In the genomic region with DNA sequence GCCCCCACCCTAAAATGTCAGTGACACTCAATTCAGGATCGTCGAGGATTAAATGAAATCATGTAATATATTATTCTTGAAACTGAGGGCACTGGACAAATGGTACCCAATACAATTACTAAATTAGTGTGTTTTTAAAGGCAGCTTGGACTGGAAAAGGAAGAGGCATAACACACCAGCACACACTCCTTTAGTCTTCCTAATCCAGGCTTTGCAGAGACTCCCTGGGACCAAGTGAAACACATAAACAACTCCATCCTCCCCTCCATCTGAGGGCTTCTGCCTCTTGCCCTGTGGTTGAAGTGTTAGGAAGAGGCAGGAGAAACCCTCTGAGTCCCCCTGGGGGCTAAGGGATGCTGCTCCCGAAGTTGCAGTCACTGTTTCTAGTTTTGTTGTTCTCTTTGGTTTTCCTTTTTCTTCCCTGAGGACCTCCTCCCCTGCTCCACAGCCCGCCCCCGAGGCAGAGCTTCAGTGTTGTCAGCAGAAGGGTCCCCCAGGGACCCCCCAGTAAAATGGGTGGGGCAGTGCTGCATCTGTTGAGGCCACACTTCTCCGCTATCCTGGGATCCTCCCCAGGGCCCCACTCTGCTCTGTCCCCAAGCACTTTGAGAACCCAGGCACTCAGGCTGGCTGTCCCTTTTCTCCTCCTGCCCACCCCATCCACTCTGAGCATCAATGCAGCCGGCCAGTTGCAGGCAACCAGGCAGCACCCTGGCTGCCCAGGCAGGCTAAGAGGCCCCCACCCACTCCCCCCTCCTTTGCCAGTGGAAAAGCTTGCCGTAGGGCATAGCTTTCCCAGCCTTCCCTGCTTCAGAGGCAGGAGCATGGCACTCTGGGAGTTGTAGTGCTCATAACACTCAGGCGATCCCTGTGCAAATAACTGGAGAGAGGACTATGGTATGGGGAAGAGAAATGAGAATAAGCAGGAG, we compare ENCODE assay signal across 9 cellular contexts. TPM values are rescaled to one million over a fixed set of nuclear protein-coding genes. Genes with fewer than 3 reads are reported as not detected.
DNase-seq lines count a peak whose midpoint lies in the region; ATAC-seq lines count a peak whose summit lies in the region.
"Had no signal": no experiment of that assay in that cellular context is flagged by ENCODE, and none has a peak within 500 bp of the region (broad histone marks: within the 10 kb centered on the region; RNA-seq: fewer than 3 reads in every experiment).

No MANE protein-coding gene starts in this region.

- peak overlapping the region; percentile 7 for H3K18ac ChIP-seq in mesendoderm (ENCODE audit: low read length)

- H3K79me1 ChIP-seq in mesendoderm (ENCODE audit: low read length) = no peaks in the 10 kb centered on the region

- H2BK120ac ChIP-seq in mesendoderm (ENCODE audit: low read depth, low read length) = no peak overlapping the region

- H3K23ac ChIP-seq in mesendoderm (ENCODE audit: low read length) = no peak overlapping the region

- H3K4me1 ChIP-seq in ectodermal cell (ENCODE audit: control insufficient read depth, insufficient read depth, low read length) = peaks cover 27% of the 10 kb centered on the region
- peaks cover 2% of the 10 kb centered on the region for H3K4me1 ChIP-seq in mesendoderm (ENCODE audit: control insufficient read depth, low read depth, low read length)
- no peaks in the 10 kb centered on the region for H3K4me1 ChIP-seq in aorta (ENCODE audit: control insufficient read depth in 1 of 2, insufficient read depth in 2 of 2, low read length in 2 of 2)

- H3K56ac ChIP-seq in mesendoderm (ENCODE audit: low read length) = peak overlapping the region; percentile 71

- ATAC-seq in aorta (ENCODE audit: low FRiP score) (peak; percentile 74), GM21515 (IDR thresholded peaks at IDR 0.05; ENCODE audit: unreplicated experiment) (no peak)
- ATAC-seq: naive thymus-derived CD8-positive, alpha-beta T cell had no signal

- H3K9me3 ChIP-seq in ectodermal cell (ENCODE audit: control insufficient read depth, low read length) (no peaks in the 10 kb centered on the region), aorta (ENCODE audit: control insufficient read depth, low read length) (no peaks in the 10 kb centered on the region)

- intact Hi-C loops in aorta (cut with DNase I) = no loop called here
- intact Hi-C loops in activated T-helper 1 cell treated with anti-CD3 and anti-CD28 coated beads, Interleukin-12 subunit alpha, Interleukin-12 subunit beta, Interleukin-2, Interleukin-4 antibody, amounts not matched to agents 30 ng/mL and 10 ng/mL and 1 ng/mL, durations not matched to agents 14 hours and 24 hours and 36 hours (cut with micrococcal nuclease) = no loop called here

- H4K5ac ChIP-seq in mesendoderm (ENCODE audit: low read length) = no peak overlapping the region

- H3K36me3 Mint-ChIP-seq in activated T-helper 1 cell treated with anti-CD3 and anti-CD28 coated beads, Interleukin-12 subunit alpha, Interleukin-12 subunit beta, Interleukin-2, Interleukin-4 antibody, amounts not matched to agents 30 ng/mL and 10 ng/mL and 1 ng/mL, durations not matched to agents 14 hours and 24 hours and 36 hours (ENCODE audit: low read depth) = no peaks in the 10 kb centered on the region

- peak overlapping the region; percentile 9 for H3K4me2 ChIP-seq in mesendoderm (ENCODE audit: low read length)

- H3K27me3 ChIP-seq in H7 (ENCODE audit: control insufficient read depth, insufficient read depth, low read length) = peaks cover 4% of the 10 kb centered on the region; the same call in 1 of the 2 replicates
- no peaks in the 10 kb centered on the region for H3K27me3 ChIP-seq in ectodermal cell (ENCODE audit: control insufficient read depth, insufficient read depth, low read length, poor library complexity, severe bottlenecking)
- H3K27me3 ChIP-seq in mesendoderm (ENCODE audit: insufficient read depth, low read length, poor library complexity) = no peaks in the 10 kb centered on the region
- no peaks in the 10 kb centered on the region for H3K27me3 ChIP-seq in aorta (ENCODE audit: control insufficient read depth in 1 of 2, insufficient read depth in 2 of 2, low read length in 1 of 2)

- no peak overlapping the region for H2BK15ac ChIP-seq in mesendoderm (replicated peaks; ENCODE audit: low read depth)

- peak overlapping the region; percentile 35 for H3K9ac ChIP-seq in mesendoderm (ENCODE audit: low read length)

- H2AK5ac ChIP-seq in mesendoderm (ENCODE audit: low read length) = no peak overlapping the region

- H3K79me2 ChIP-seq in mesendoderm (ENCODE audit: control insufficient read depth, insufficient read depth, low read length) = no peaks in the 10 kb centered on the region

- H3K4me1 Mint-ChIP-seq in activated T-helper 1 cell treated with anti-CD3 and anti-CD28 coated beads, Interleukin-12 subunit alpha, Interleukin-12 subunit beta, Interleukin-2, Interleukin-4 antibody, amounts not matched to agents 30 ng/mL and 10 ng/mL and 1 ng/mL, durations not matched to agents 14 hours and 24 hours and 36 hours (ENCODE audit: low read depth) = peaks cover 13% of the 10 kb centered on the region

- peaks cover 2% of the 10 kb centered on the region for H3K36me3 ChIP-seq in H7 (replicated peaks; ENCODE audit: control insufficient read depth, insufficient read depth, low read length)
- peaks cover 5% of the 10 kb centered on the region for H3K36me3 ChIP-seq in ectodermal cell (ENCODE audit: control insufficient read depth, insufficient read depth, low read length)
- no peaks in the 10 kb centered on the region for H3K36me3 ChIP-seq in mesendoderm (ENCODE audit: control insufficient read depth, insufficient read depth, low read length)
- H3K36me3 ChIP-seq in aorta (ENCODE audit: control insufficient read depth in 1 of 2, insufficient read depth in 2 of 2, low read length in 1 of 2) = no peaks in the 10 kb centered on the region

- H4K8ac ChIP-seq in mesendoderm (ENCODE audit: low read depth, low read length) = no peak overlapping the region

- no peak overlapping the region for H3K27ac Mint-ChIP-seq in activated T-helper 1 cell treated with anti-CD3 and anti-CD28 coated beads, Interleukin-12 subunit alpha, Interleukin-12 subunit beta, Interleukin-2, Interleukin-4 antibody, amounts not matched to agents 30 ng/mL and 10 ng/mL and 1 ng/mL, durations not matched to agents 14 hours and 24 hours and 36 hours

- no peak overlapping the region for H3K4ac ChIP-seq in mesendoderm (ENCODE audit: low read depth, low read length)

- 31 to 42% methylated on average over 7 to 9 of the region's 9 CpGs for WGBS in ectodermal cell, 2 experiments
- no CpG with 5 or more reads among the region's 9 CpGs for WGBS in mesendoderm (ENCODE audit: extremely low coverage, insufficient coverage, low lambda C conversion rate)
- WGBS in aorta, 2 donors = 27 to 32% methylated on average over 9 of the region's 9 CpGs

- no peak overlapping the region for H3K4me3 Mint-ChIP-seq in activated T-helper 1 cell treated with anti-CD3 and anti-CD28 coated beads, Interleukin-12 subunit alpha, Interleukin-12 subunit beta, Interleukin-2, Interleukin-4 antibody, amounts not matched to agents 30 ng/mL and 10 ng/mL and 1 ng/mL, durations not matched to agents 14 hours and 24 hours and 36 hours
- H3K4me3 Mint-ChIP-seq: naive thymus-derived CD8-positive, alpha-beta T cell had no signal

- peak overlapping the region; percentile 33 for H3K27ac ChIP-seq in ectodermal cell (ENCODE audit: insufficient read depth, low read depth, low read length, poor library complexity, severe bottlenecking)
- H3K27ac ChIP-seq in mesendoderm (ENCODE audit: low read depth, low read length) = no peak overlapping the region
- no peak overlapping the region for H3K27ac ChIP-seq in aorta (ENCODE audit: low read depth in 1 of 2, low read length in 2 of 2)

- DNase-seq in H7 = peak; percentile 84
- peak; percentile 62 for DNase-seq in NCI-H748 (lab: John Stamatoyannopoulos, UW; ENCODE audit: unreplicated experiment)
- DNase-seq in mesendoderm = peak; percentile 75
- peak in 1 of 2 donors; percentile 60 for DNase-seq in aorta
- no peak for DNase-seq in HK-2 (ENCODE audit: unreplicated experiment)
- no peak for DNase-seq in activated T-helper 1 cell treated with anti-CD3 and anti-CD28 coated beads, Interleukin-12 subunit alpha, Interleukin-12 subunit beta, Interleukin-2, Interleukin-4 antibody, amounts not matched to agents 30 ng/mL and 10 ng/mL and 1 ng/mL, durations not matched to agents 14 hours and 24 hours and 36 hours (ENCODE audit: low spot score)

- no peaks in the 10 kb centered on the region for H3K9me3 Mint-ChIP-seq in activated T-helper 1 cell treated with anti-CD3 and anti-CD28 coated beads, Interleukin-12 subunit alpha, Interleukin-12 subunit beta, Interleukin-2, Interleukin-4 antibody, amounts not matched to agents 30 ng/mL and 10 ng/mL and 1 ng/mL, durations not matched to agents 14 hours and 24 hours and 36 hours
- H3K9me3 Mint-ChIP-seq: naive thymus-derived CD8-positive, alpha-beta T cell had no signal

- H3K4me3 ChIP-seq in H7 (ENCODE audit: insufficient read depth, low read depth, low read length) = no peak overlapping the region
- H3K4me3 ChIP-seq in ectodermal cell (ENCODE audit: insufficient read depth, low read depth, low read length) = no peak overlapping the region
- H3K4me3 ChIP-seq in mesendoderm (ENCODE audit: low read length) = no peak overlapping the region
- no peak overlapping the region for H3K4me3 ChIP-seq in aorta (ENCODE audit: low read length in 2 of 2)

- H3K27me3 Mint-ChIP-seq in activated T-helper 1 cell treated with anti-CD3 and anti-CD28 coated beads, Interleukin-12 subunit alpha, Interleukin-12 subunit beta, Interleukin-2, Interleukin-4 antibody, amounts not matched to agents 30 ng/mL and 10 ng/mL and 1 ng/mL, durations not matched to agents 14 hours and 24 hours and 36 hours (ENCODE audit: insufficient read depth) = no peaks in the 10 kb centered on the region
- H3K27me3 Mint-ChIP-seq: naive thymus-derived CD8-positive, alpha-beta T cell had no signal

- no peak overlapping the region for H2BK5ac ChIP-seq in mesendoderm (ENCODE audit: low read length)

RNA-seq across cellular contexts. Expression of gene TMEM63B, which starts 5.9 kb away (rescaled TPM):
- 24.9 and 36.2 TPM in 2 replicates for total RNA-seq in H7 (2014; rRNA removed; shearing (Covaris generic))
- polyA plus RNA-seq in ectodermal cell (2013, experiment 1 of 4) = 57.9 TPM
- 61.8 TPM for polyA plus RNA-seq in ectodermal cell (2013, experiment 2 of 4)
- polyA plus RNA-seq in ectodermal cell (2013, experiment 3 of 4) = 41.3 TPM
- 47.3 TPM for polyA plus RNA-seq in ectodermal cell (2013, experiment 4 of 4)
- 17.8 TPM for polyA plus RNA-seq in mesendoderm (2013, experiment 1 of 2)
- 17.9 TPM for polyA plus RNA-seq in mesendoderm (2013, experiment 2 of 2)
- 10 to 100 TPM; 16.0 to 23.5 TPM for total RNA-seq in aorta
- polyA plus RNA-seq in aorta = 10 to 100 TPM in 1 of 2 donors, 1 to 10 TPM in 1; 6.1 to 15.0 TPM
- total RNA-seq in activated T-helper 1 cell treated with anti-CD3 and anti-CD28 coated beads, Interleukin-12 subunit alpha, Interleukin-12 subunit beta, Interleukin-2, Interleukin-4 antibody, amounts not matched to agents 30 ng/mL and 10 ng/mL and 1 ng/mL, durations not matched to agents 14 hours and 24 hours and 36 hours = 17.0 and 20.7 TPM in 2 replicates

RNA-seq across cellular contexts. Expression of gene MRPL14, which starts 6.0 kb away (rescaled TPM):
- total RNA-seq in H7 (2014; rRNA removed; shearing (Covaris generic)) = 91.0 and 92.0 TPM in 2 replicates
- polyA plus RNA-seq in ectodermal cell (2013, experiment 1 of 4) = 68.6 TPM
- 70.6 TPM for polyA plus RNA-seq in ectodermal cell (2013, experiment 2 of 4)
- polyA plus RNA-seq in ectodermal cell (2013, experiment 3 of 4) = 60.4 TPM
- polyA plus RNA-seq in ectodermal cell (2013, experiment 4 of 4) = 62.2 TPM
- 90.4 TPM for polyA plus RNA-seq in mesendoderm (2013, experiment 1 of 2)
- polyA plus RNA-seq in mesendoderm (2013, experiment 2 of 2) = 90.0 TPM
- total RNA-seq in aorta = 10 to 100 TPM; 24.6 to 24.9 TPM
- polyA plus RNA-seq in aorta = 10 to 100 TPM; 39.0 to 40.3 TPM
- total RNA-seq in activated T-helper 1 cell treated with anti-CD3 and anti-CD28 coated beads, Interleukin-12 subunit alpha, Interleukin-12 subunit beta, Interleukin-2, Interleukin-4 antibody, amounts not matched to agents 30 ng/mL and 10 ng/mL and 1 ng/mL, durations not matched to agents 14 hours and 24 hours and 36 hours = 62.6 and 68.6 TPM in 2 replicates

RNA-seq across cellular contexts. Expression of gene CAPN11, which starts 25.4 kb away (rescaled TPM):
- 1.0 and 2.0 TPM in 2 replicates for total RNA-seq in H7 (2014; rRNA removed; shearing (Covaris generic))
- polyA plus RNA-seq in ectodermal cell (2013, experiment 1 of 4) = 0.26 TPM
- polyA plus RNA-seq in ectodermal cell (2013, experiment 2 of 4) = 0.25 TPM
- 0.27 TPM for polyA plus RNA-seq in ectodermal cell (2013, experiment 3 of 4)
- 0.28 TPM for polyA plus RNA-seq in ectodermal cell (2013, experiment 4 of 4)
- polyA plus RNA-seq in mesendoderm (2013, experiment 1 of 2) = 0.18 TPM
- polyA plus RNA-seq in mesendoderm (2013, experiment 2 of 2) = 0.22 TPM
- total RNA-seq in aorta = 1 to 10 TPM in 1 of 2 donors, under 1 TPM in 1; 0.81 to 2.2 TPM
- under 1 TPM in 1 of 2 donors, not detected in 1; 0.46 TPM for polyA plus RNA-seq in aorta
- not detected in 2 replicates for total RNA-seq in activated T-helper 1 cell treated with anti-CD3 and anti-CD28 coated beads, Interleukin-12 subunit alpha, Interleukin-12 subunit beta, Interleukin-2, Interleukin-4 antibody, amounts not matched to agents 30 ng/mL and 10 ng/mL and 1 ng/mL, durations not matched to agents 14 hours and 24 hours and 36 hours
- total RNA-seq: naive thymus-derived CD8-positive, alpha-beta T cell had no signal
- polyA plus RNA-seq: naive thymus-derived CD8-positive, alpha-beta T cell had no signal

Comparison
In these comparisons a context has a peak if more than half of its experiments do, and no peak if none do; other contexts are left out.
1. DNase-seq: peak in H7 (single experiment), NCI-H748 (single experiment) and mesendoderm (single experiment); none in HK-2 (single experiment) and activated T-helper 1 cell treated with anti-CD3 and anti-CD28 coated beads, Interleukin-12 subunit alpha, Interleukin-12 subunit beta, Interleukin-2, Interleukin-4 antibody, amounts not matched to agents 30 ng/mL and 10 ng/mL and 1 ng/mL, durations not matched to agents 14 hours and 24 hours and 36 hours (single experiment).